ENCODE assay signal across 17 cellular contexts in the genomic region with DNA sequence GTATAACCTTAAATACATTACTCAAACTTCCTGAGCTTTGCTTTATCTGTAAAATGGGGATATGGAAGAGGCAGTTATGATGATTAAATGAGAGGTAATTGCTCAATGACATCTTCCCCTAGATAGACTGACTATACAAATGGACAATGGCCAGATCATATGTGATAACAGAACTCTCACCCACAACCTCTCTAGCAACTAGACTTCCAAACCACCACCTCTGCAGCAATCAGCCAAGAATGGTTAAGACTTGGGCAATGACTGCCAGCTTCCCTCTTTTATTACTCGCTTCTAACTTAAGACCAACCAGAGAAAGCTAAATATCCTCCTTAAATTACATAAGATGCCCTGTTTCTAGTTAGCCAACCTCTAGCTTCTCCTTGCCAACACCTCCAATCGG.
"Had no signal": no experiment of that assay in that cellular context is flagged by ENCODE, and none has a peak within 500 bp of the region (broad histone marks: within the 10 kb centered on the region; RNA-seq: fewer than 3 reads in every experiment).

No MANE protein-coding gene starts in this region.

- FAIRE-seq: islet of Langerhans had no signal

- H3K27ac Mint-ChIP-seq: activated CD4-positive, alpha-beta T cell treated with anti-CD3 and anti-CD28 coated beads, Interleukin-2, amount 10 ng/mL, durations not matched to agents 24 days and 14 days; activated naive CD4-positive, alpha-beta T cell treated with anti-CD3 and anti-CD28 coated beads for 36 hours; activated T-helper 17 cell treated with anti-CD3 and anti-CD28 coated beads, Interleukin-2, amount 50 U/mL, for 72 hours; WTC11 had no signal

- H3K27me3 ChIP-seq: adrenal gland, gastrocnemius medialis, heart right ventricle had no signal

- DNase-seq: activated CD4-positive, alpha-beta T cell treated with anti-CD3 and anti-CD28 coated beads, Interleukin-2, amount 10 ng/mL, durations not matched to agents 24 days and 14 days; activated CD8-positive, alpha-beta memory T cell treated with anti-CD3 and anti-CD28 coated beads for 24 hours; activated naive CD4-positive, alpha-beta T cell treated with anti-CD3 and anti-CD28 coated beads for 36 hours; adrenal gland; central memory CD4-positive, alpha-beta T cell; effector CD8-positive, alpha-beta T cell; gastrocnemius medialis; heart right ventricle; mammary epithelial cell; stimulated activated CD4-positive, alpha-beta T cell treated with anti-CD3 and anti-CD28 coated beads, Interleukin-2, amount 100 ng/mL, for 48 hours; stimulated activated CD8-positive, alpha-beta memory T cell treated with anti-CD3 and anti-CD28 coated beads, Interleukin-4, amount 100 ng/mL, for 48 hours; stimulated activated naive CD8-positive, alpha-beta T cell treated with anti-CD3 and anti-CD28 coated beads, Interleukin-15, Interleukin-2, amounts not matched to agents 100 U/mL and 50 U/mL, for 24 hours had no signal

- H3K9me3 ChIP-seq: adrenal gland, gastrocnemius medialis, heart right ventricle had no signal

- H3K36me3 ChIP-seq: adrenal gland, gastrocnemius medialis had no signal

- H3K9me3 Mint-ChIP-seq: activated CD4-positive, alpha-beta T cell treated with anti-CD3 and anti-CD28 coated beads, Interleukin-2, amount 10 ng/mL, durations not matched to agents 24 days and 14 days; activated T-helper 17 cell treated with anti-CD3 and anti-CD28 coated beads, Interleukin-2, amount 50 U/mL, for 72 hours; natural killer cell treated with Interleukin-12 subunit alpha and Interleukin-12 subunit beta and Interleukin-15 and Interleukin-18, amount 100 ng/mL, for 72 hours had no signal

- H3K27me3 Mint-ChIP-seq: activated T-helper 17 cell treated with anti-CD3 and anti-CD28 coated beads, Interleukin-2, amount 50 U/mL, for 72 hours had no signal

- H3K4me3 ChIP-seq: adrenal gland, coronary artery, gastrocnemius medialis, heart right ventricle had no signal

- H3K4me3 Mint-ChIP-seq: activated CD4-positive, alpha-beta T cell treated with anti-CD3 and anti-CD28 coated beads, Interleukin-2, amount 10 ng/mL, durations not matched to agents 24 days and 14 days; activated naive CD4-positive, alpha-beta T cell treated with anti-CD3 and anti-CD28 coated beads for 36 hours; natural killer cell treated with Interleukin-12 subunit alpha and Interleukin-12 subunit beta and Interleukin-15 and Interleukin-18, amount 100 ng/mL, for 72 hours; WTC11 had no signal

- H3K27ac ChIP-seq: adrenal gland, coronary artery, gastrocnemius medialis, heart right ventricle had no signal
